ENCODE assay signal across 28 cellular contexts in genomic region chr13:99527346-99527745, GRCh38. TPM values are rescaled to one million over a fixed set of nuclear protein-coding genes. Genes with fewer than 3 reads are reported as not detected.
DNase-seq lines count a peak whose midpoint lies in the region; ATAC-seq and FAIRE-seq lines count a peak whose summit lies in the region.
"Had no signal": no experiment of that assay in that cellular context is flagged by ENCODE, and none has a peak within 500 bp of the region (broad histone marks: within the 10 kb centered on the region; RNA-seq: fewer than 3 reads in every experiment).

No MANE protein-coding gene starts in this region.

- no peaks in the 10 kb centered on the region for H3K9me3 ChIP-seq in T-helper 17 cell (ENCODE audit: control insufficient read depth, low read length, poor library complexity, severe bottlenecking)
- H3K9me3 ChIP-seq: ascending aorta, right lobe of liver, testis, uterus had no signal

- intact Hi-C loops in activated CD4-positive, alpha-beta T cell treated with anti-CD3 and anti-CD28 coated beads for 36 hours (cut with DNase I, micrococcal nuclease), result no loop called here

- H3K27me3 Mint-ChIP-seq in activated CD4-positive, alpha-beta T cell treated with anti-CD3 and anti-CD28 coated beads for 36 hours, result no peaks in the 10 kb centered on the region
- H3K27me3 Mint-ChIP-seq in T-helper 17 cell (no peaks in the 10 kb centered on the region), immature natural killer cell (ENCODE audit: low read depth in 3 of 3) (peaks cover 0 to 4% (median 1%) of the 10 kb centered on the region in 3 donors)
- H3K27me3 Mint-ChIP-seq: activated naive CD8-positive, alpha-beta T cell treated with anti-CD3 and anti-CD28 coated beads, Interleukin-2, amount 10 ng/mL, durations not matched to agents 7 days and 5 days had no signal

- POLR2A ChIA-PET in activated CD4-positive, alpha-beta T cell treated with anti-CD3 and anti-CD28 coated beads for 36 hours (lab: Charles Lee), result no interaction called here

- H3K27ac Mint-ChIP-seq in activated CD4-positive, alpha-beta T cell treated with anti-CD3 and anti-CD28 coated beads for 36 hours, result peak overlapping the region; percentile 17
- H3K27ac Mint-ChIP-seq in T-helper 17 cell (no peak overlapping the region), immature natural killer cell (peak overlapping the region in 5 of 6 donors; percentile 12 to 75 (median 48))

- H3K4me1 Mint-ChIP-seq in activated CD4-positive, alpha-beta T cell treated with anti-CD3 and anti-CD28 coated beads for 36 hours, result peaks cover 40% of the 10 kb centered on the region
- H3K4me1 Mint-ChIP-seq in T-helper 17 cell (peaks cover 44% of the 10 kb centered on the region), immature natural killer cell (peaks cover 45 to 59% of the 10 kb centered on the region in 2 donors)

- ATAC-seq in activated CD4-positive, alpha-beta T cell treated with anti-CD3 and anti-CD28 coated beads for 36 hours, result no peak
- peak; percentile 33 for ATAC-seq in T-helper 17 cell
- ATAC-seq in HG02642 (IDR thresholded peaks at IDR 0.05; ENCODE audit: poor library complexity, unreplicated experiment), result no peak
- ATAC-seq: esophagus mucosa; stimulated activated naive CD8-positive, alpha-beta T cell treated with anti-CD3 and anti-CD28 coated beads, Interleukin-15, Interleukin-2, amounts not matched to agents 100 U/mL and 50 U/mL, for 24 hours; WTC11 had no signal

- FAIRE-seq in HTR-8/SVneo (lab: Jason Lieb, UNC), result no peak
- FAIRE-seq: GM12892, H1, HepG2 had no signal

- peaks cover 47% of the 10 kb centered on the region for H3K36me3 Mint-ChIP-seq in activated CD4-positive, alpha-beta T cell treated with anti-CD3 and anti-CD28 coated beads for 36 hours (ENCODE audit: low read depth)
- peaks cover 30% of the 10 kb centered on the region for H3K36me3 Mint-ChIP-seq in T-helper 17 cell (ENCODE audit: low read depth)
- H3K36me3 Mint-ChIP-seq in immature natural killer cell, result peaks cover 15 to 51% (median 17%) of the 10 kb centered on the region in 3 donors

- CTCF ChIA-PET in activated CD4-positive, alpha-beta T cell treated with anti-CD3 and anti-CD28 coated beads for 36 hours (lab: Charles Lee), result interaction anchor here (1.0 to 2.1 kb wide), 2 partner anchors 22 to 289 kb away, joined by 4 to 7 read pairs; no protein-coding TSS in a partner anchor

- no peak overlapping the region for H3K4me3 Mint-ChIP-seq in activated CD4-positive, alpha-beta T cell treated with anti-CD3 and anti-CD28 coated beads for 36 hours
- H3K4me3 Mint-ChIP-seq in T-helper 17 cell (no peak overlapping the region), immature natural killer cell (no peak overlapping the region)
- H3K4me3 Mint-ChIP-seq: activated naive CD8-positive, alpha-beta T cell treated with anti-CD3 and anti-CD28 coated beads, Interleukin-2, amount 10 ng/mL, durations not matched to agents 7 days and 5 days; CD14-positive monocyte; WTC11 had no signal

- no peaks in the 10 kb centered on the region for H3K9me3 Mint-ChIP-seq in activated CD4-positive, alpha-beta T cell treated with anti-CD3 and anti-CD28 coated beads for 36 hours (ENCODE audit: low read depth)
- no peaks in the 10 kb centered on the region for H3K9me3 Mint-ChIP-seq in immature natural killer cell
- H3K9me3 Mint-ChIP-seq: activated naive CD8-positive, alpha-beta T cell treated with anti-CD3 and anti-CD28 coated beads, Interleukin-2, amount 10 ng/mL, durations not matched to agents 7 days and 5 days; CD14-positive monocyte; WTC11 had no signal

- peak; percentile 25 for DNase-seq in activated CD4-positive, alpha-beta T cell treated with anti-CD3 and anti-CD28 coated beads for 36 hours
- DNase-seq in activated CD4-positive, alpha-beta T cell treated with anti-CD3 and anti-CD28 coated beads for 1 hour, result no peak
- DNase-seq in CD1c-positive myeloid dendritic cell (ENCODE audit: extremely low spot score) (peak; percentile 12), T-helper 17 cell (no peak), immature natural killer cell (no peak), NCI-H2081 treated with DMSO at 0.1 percent for 48 hours (lab: John Stamatoyannopoulos, UW) (no peak), HTR-8/SVneo (ENCODE audit: insufficient read length, low spot score) (no peak)
- DNase-seq: 8988T; activated naive CD8-positive, alpha-beta T cell treated with anti-CD3 and anti-CD28 coated beads, Interleukin-2, amount 10 ng/mL, durations not matched to agents 7 days and 5 days; cortex of kidney; foreskin fibroblast; head of caudate nucleus; NCI-H1694 treated with DMSO at 0.1 percent for 48 hours; NCI-H2171; NCI-H524 treated with DMSO at 0.1 percent for 48 hours; Right ventricle myocardium superior; stimulated activated naive CD8-positive, alpha-beta T cell treated with anti-CD3 and anti-CD28 coated beads, Interleukin-15, Interleukin-2, amounts not matched to agents 100 U/mL and 50 U/mL, for 24 hours; uterus had no signal

RNA-seq across cellular contexts. Expression of gene TM9SF2, which starts 26.1 kb away (rescaled TPM):
- total RNA-seq in activated CD4-positive, alpha-beta T cell treated with anti-CD3 and anti-CD28 coated beads for 36 hours, result 10 to 100 TPM; 51.8 to 53.4 TPM
- total RNA-seq in T-helper 17 cell, result 10 to 100 TPM; 42.4 to 50.7 TPM
- polyA plus RNA-seq in immature natural killer cell, result 100 to 1,000 TPM in 1 of 3 donors, 10 to 100 TPM in 2; 57.5 to 109 (median 83.0) TPM

Comparison
In these comparisons a context has a peak if more than half of its experiments do, and no peak if none do; other contexts are left out.
1. DNase-seq: peak in activated CD4-positive, alpha-beta T cell treated with anti-CD3 and anti-CD28 coated beads for 36 hours (single experiment) and CD1c-positive myeloid dendritic cell (single experiment); none in activated CD4-positive, alpha-beta T cell treated with anti-CD3 and anti-CD28 coated beads for 1 hour (single experiment), T-helper 17 cell (0 of 3), immature natural killer cell (0 of 3), NCI-H2081 treated with DMSO at 0.1 percent for 48 hours (single experiment) and HTR-8/SVneo (single experiment).